8 cellular contexts compared by ENCODE assay signal in genomic region chr4:26992657-26993361, GRCh38.
DNase-seq lines count a peak whose midpoint lies in the region; ATAC-seq and TF ChIP-seq lines count a peak whose summit lies in the region.

No MANE protein-coding gene starts in this region.

- H3K9ac ChIP-seq in mesenchymal stem cell (ENCODE audit: low read length), result peak overlapping the region; percentile 61

- H4K91ac ChIP-seq in mesenchymal stem cell (ENCODE audit: low read length), result no peak overlapping the region

- H3K4me2 ChIP-seq in mesenchymal stem cell (ENCODE audit: low read length, poor library complexity, severe bottlenecking), result no peak overlapping the region

- intact Hi-C loops in Calu3 (cut with micrococcal nuclease; ENCODE audit: unreplicated experiment), result no loop called here

- no peak overlapping the region for H2BK12ac ChIP-seq in mesenchymal stem cell (ENCODE audit: low read length in 2 of 2)

- no peak overlapping the region for H2AK5ac ChIP-seq in mesenchymal stem cell (ENCODE audit: low read length, severe bottlenecking)

- H3K36me3 ChIP-seq in mesenchymal stem cell (ENCODE audit: control insufficient read depth in 1 of 2, insufficient read depth in 2 of 2, low read depth in 1 of 2, low read length in 2 of 2), result peaks cover 0 to 14% of the 10 kb centered on the region in 2 experiments

- TF ChIP-seq CTCF in GM12864 (IDR thresholded peaks at IDR 0.05; ENCODE audit: low read depth, low read length, missing control alignments) (no peak), Calu3 (IDR thresholded peaks at IDR 0.05; ENCODE audit: unreplicated experiment) (no peak)

- H3K4ac ChIP-seq in mesenchymal stem cell (ENCODE audit: low read depth in 1 of 2, low read length in 2 of 2), result no peak overlapping the region

- no peak overlapping the region for H2AFZ ChIP-seq in mesenchymal stem cell (ENCODE audit: low read depth, low read length)

- no peaks in the 10 kb centered on the region for H3K27me3 Mint-ChIP-seq in Calu3 (ENCODE audit: unreplicated experiment)

- no peak overlapping the region for H3K27ac ChIP-seq in mesenchymal stem cell (ENCODE audit: low read length, poor library complexity, severe bottlenecking)

- H3K4me1 Mint-ChIP-seq in Calu3 (ENCODE audit: low read depth, unreplicated experiment), result no peaks in the 10 kb centered on the region

- no peak overlapping the region for H2BK120ac ChIP-seq in mesenchymal stem cell (ENCODE audit: low read depth, low read length)

- H3K23ac ChIP-seq in mesenchymal stem cell (ENCODE audit: low read length in 2 of 2), result no peak overlapping the region

- DNase-seq in GM12864 (ENCODE audit: low read depth) (peak; percentile 74), amniotic epithelial cell (ENCODE audit: low read depth) (peak; percentile 84), mesenchymal stem cell (no peak), Calu3 (no peak), cerebellar nuclear complex (lab: John Stamatoyannopoulos, UW) (no peak)
- DNase-seq in activated CD4-positive, alpha-beta T cell treated with anti-CD3 and anti-CD28 coated beads for 4 hours, result no peak

- no peak overlapping the region for H4K8ac ChIP-seq in mesenchymal stem cell (ENCODE audit: low read length)

- H2BK15ac ChIP-seq in mesenchymal stem cell (ENCODE audit: low read depth, poor library complexity, severe bottlenecking), result no peak overlapping the region

- H3K9me3 Mint-ChIP-seq in Calu3 (ENCODE audit: low read depth, unreplicated experiment), result no peaks in the 10 kb centered on the region

- H2BK5ac ChIP-seq in mesenchymal stem cell (ENCODE audit: low read depth, low read length, poor library complexity, severe bottlenecking), result no peak overlapping the region

- no peaks in the 10 kb centered on the region for H3K27me3 ChIP-seq in mesenchymal stem cell (ENCODE audit: control insufficient read depth in 1 of 2, insufficient read depth in 1 of 2, low read length in 2 of 2)

- H3K14ac ChIP-seq in mesenchymal stem cell (ENCODE audit: low read length in 2 of 2), result no peak overlapping the region

- no peak overlapping the region for H3K27ac Mint-ChIP-seq in Calu3 (ENCODE audit: unreplicated experiment)

- H3K4me3 ChIP-seq in GM12864 (ENCODE audit: low read depth, low read length), result no peak overlapping the region; the same call in 1 of the 2 replicates
- H3K4me3 ChIP-seq in mesenchymal stem cell (ENCODE audit: insufficient read depth in 1 of 2, low read depth in 1 of 2, low read length in 2 of 2), result no peak overlapping the region

- BruUV-seq in Calu3 (replicated peaks; lab: Mats Ljungman, UMichigan), result no TSS peak

- WGBS in mesenchymal stem cell, result 88% methylated on average over 2 of the region's 3 CpGs

- H3K36me3 Mint-ChIP-seq in Calu3 (ENCODE audit: insufficient read depth, unreplicated experiment), result no peaks in the 10 kb centered on the region

- ATAC-seq in GM19467 (IDR thresholded peaks at IDR 0.05; ENCODE audit: unreplicated experiment) (peak; percentile 89), HG03457 (IDR thresholded peaks at IDR 0.05; ENCODE audit: unreplicated experiment) (peak; percentile 91)

- CTCF ChIA-PET in Calu3 (lab: Charles Lee), result no interaction called here

- peak overlapping the region in 1 of 2 experiments; percentile 33 for H3K18ac ChIP-seq in mesenchymal stem cell (ENCODE audit: low read depth in 1 of 2, low read length in 2 of 2)

- no peak overlapping the region for H3K4me3 Mint-ChIP-seq in Calu3 (ENCODE audit: low read depth, unreplicated experiment)

- H3K4me1 ChIP-seq in mesenchymal stem cell (ENCODE audit: control insufficient read depth, insufficient read depth, low read depth, low read length), result no peaks in the 10 kb centered on the region

- no peaks in the 10 kb centered on the region for H3K79me1 ChIP-seq in mesenchymal stem cell (replicated peaks; ENCODE audit: low read length, poor library complexity, severe bottlenecking)

- H3K9me3 ChIP-seq in mesenchymal stem cell (ENCODE audit: control insufficient read depth, low read length), result no peaks in the 10 kb centered on the region

Comparison
In these comparisons a context has a peak if more than half of its experiments do, and no peak if none do; other contexts are left out.
1. DNase-seq: peak in GM12864 (single experiment) and amniotic epithelial cell (single experiment); none in mesenchymal stem cell (single experiment), Calu3 (single experiment), cerebellar nuclear complex (0 of 2) and activated CD4-positive, alpha-beta T cell treated with anti-CD3 and anti-CD28 coated beads for 4 hours (0 of 2).